Comparison of ENCODE assay signal across 13 cellular contexts in the genomic region with DNA sequence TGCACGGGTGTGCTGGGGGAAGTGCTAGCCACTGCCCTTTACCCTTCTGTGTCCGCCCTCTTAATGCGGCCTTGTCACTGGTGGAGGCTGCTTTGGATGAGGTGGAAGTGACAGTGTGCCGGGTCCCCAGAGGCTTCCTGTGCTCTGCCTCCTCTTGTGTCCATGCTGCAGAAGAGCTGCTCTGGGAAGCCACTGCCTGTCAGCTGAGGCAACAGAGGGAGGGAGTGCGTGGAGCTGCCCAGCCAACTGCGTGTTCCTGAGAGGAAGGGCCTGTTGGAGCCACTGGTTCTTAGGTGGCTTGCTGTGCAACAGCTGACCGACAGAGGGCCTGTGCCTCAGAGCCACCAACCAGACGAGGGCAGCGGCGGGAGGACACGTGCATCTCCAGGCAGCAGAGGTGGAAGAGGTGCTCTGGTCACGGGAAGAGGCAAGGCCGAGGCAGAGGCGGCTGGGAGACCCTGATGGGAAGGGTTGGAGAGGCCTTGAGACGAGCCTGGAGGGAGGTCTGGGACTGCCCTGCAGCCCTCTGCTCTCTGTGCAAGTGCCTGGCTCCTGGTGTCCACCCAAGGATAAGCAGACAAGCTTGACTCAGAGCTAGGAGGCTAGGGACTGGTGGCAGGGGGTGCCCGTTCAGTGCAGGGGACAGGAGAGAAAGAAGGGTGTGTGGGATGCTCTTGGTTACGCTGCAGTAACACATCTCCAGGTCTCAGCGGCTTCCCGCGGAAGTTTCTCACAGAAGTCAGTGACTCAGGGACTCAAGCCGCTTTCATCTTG. TPM values are rescaled to one million over a fixed set of nuclear protein-coding genes. Genes with fewer than 3 reads are reported as not detected.
DNase-seq lines count a peak whose midpoint lies in the region; ATAC-seq, FAIRE-seq and TF ChIP-seq lines count a peak whose summit lies in the region.
"Had no signal": no experiment of that assay in that cellular context is flagged by ENCODE, and none has a peak within 500 bp of the region (broad histone marks: within the 10 kb centered on the region; RNA-seq: fewer than 3 reads in every experiment).

No MANE protein-coding gene starts in this region.

- BruUV-seq in K562 (replicated peaks; lab: Mats Ljungman, UMichigan) = no TSS peak

- no peaks in the 10 kb centered on the region for H3K36me3 ChIP-seq in K562 (ENCODE audit: control insufficient read depth, insufficient read depth, low read length)

- peaks cover 5% of the 10 kb centered on the region for H3K4me1 Mint-ChIP-seq in activated T-helper 1 cell treated with anti-CD3 and anti-CD28 coated beads, Interleukin-12 subunit alpha, Interleukin-12 subunit beta, Interleukin-2, Interleukin-4 antibody, amounts not matched to agents 30 ng/mL and 10 ng/mL and 1 ng/mL, durations not matched to agents 14 hours and 24 hours and 36 hours (ENCODE audit: low read depth)

- POLR2A ChIA-PET in K562 (lab: Yijun Ruan, JAX) = interaction anchor here (0.6 kb wide), 2 partner anchors 9 to 15 kb away, joined by 3 to 4 read pairs; no protein-coding TSS in a partner anchor
- POLR2A ChIA-PET in GM10248 (lab: Yijun Ruan, JAX) = no interaction called here

- no peaks in the 10 kb centered on the region for H3K9me3 ChIP-seq in K562 (replicated peaks; ENCODE audit: control insufficient read depth, insufficient read depth, low read depth, low read length)

- H2AFZ ChIP-seq in K562 (ENCODE audit: low read depth, low read length) = no peak overlapping the region

- H3K27ac Mint-ChIP-seq in activated T-helper 1 cell treated with anti-CD3 and anti-CD28 coated beads, Interleukin-12 subunit alpha, Interleukin-12 subunit beta, Interleukin-2, Interleukin-4 antibody, amounts not matched to agents 30 ng/mL and 10 ng/mL and 1 ng/mL, durations not matched to agents 14 hours and 24 hours and 36 hours = no peak overlapping the region
- H3K27ac Mint-ChIP-seq: activated T-helper 2 cell treated with anti-CD3 and anti-CD28 coated beads, Interferon-gamma antibody, Interleukin-2, Interleukin-4, amounts not matched to agents 10 μg/mL and 5 μg/mL and 100 μg/mL, durations not matched to agents 14 hours and 24 hours and 36 hours had no signal

- ATAC-seq in K562 (peak; percentile 81), GM21529 (IDR thresholded peaks at IDR 0.05; ENCODE audit: unreplicated experiment) (no peak)

- H3K27me3 Mint-ChIP-seq in activated T-helper 1 cell treated with anti-CD3 and anti-CD28 coated beads, Interleukin-12 subunit alpha, Interleukin-12 subunit beta, Interleukin-2, Interleukin-4 antibody, amounts not matched to agents 30 ng/mL and 10 ng/mL and 1 ng/mL, durations not matched to agents 14 hours and 24 hours and 36 hours (ENCODE audit: insufficient read depth) = peaks cover 6% of the 10 kb centered on the region

- DNase-seq in HUDEP-2 (lab: John Stamatoyannopoulos, UW; ENCODE audit: unreplicated experiment in 76 of 76) = peak in 44 of 76 experiments; percentile 12 to 61 (median 34)
- peak in 1 of 4 experiments; percentile 26 for DNase-seq in K562 (ENCODE audit: extremely low read depth in 1 of 4, low spot score in 3 of 4)
- peak; percentile 72 for DNase-seq in hepatic stellate cell (ENCODE audit: low spot score)
- peak; percentile 29 for DNase-seq in renal cortical epithelial cell (ENCODE audit: low read depth)
- no peak for DNase-seq in activated T-helper 1 cell treated with anti-CD3 and anti-CD28 coated beads, Interleukin-12 subunit alpha, Interleukin-12 subunit beta, Interleukin-2, Interleukin-4 antibody, amounts not matched to agents 30 ng/mL and 10 ng/mL and 1 ng/mL, durations not matched to agents 14 hours and 24 hours and 36 hours (ENCODE audit: low spot score)
- no peak for DNase-seq in NCI-H1105 (lab: John Stamatoyannopoulos, UW)
- no peak for DNase-seq in GM10248 (ENCODE audit: extremely low spot score)
- DNase-seq: NCI-H345 had no signal

- intact Hi-C loops in K562 (cut with micrococcal nuclease) = no loop called here
- intact Hi-C loops in activated T-helper 1 cell treated with anti-CD3 and anti-CD28 coated beads, Interleukin-12 subunit alpha, Interleukin-12 subunit beta, Interleukin-2, Interleukin-4 antibody, amounts not matched to agents 30 ng/mL and 10 ng/mL and 1 ng/mL, durations not matched to agents 14 hours and 24 hours and 36 hours (cut with micrococcal nuclease) = no loop called here

- 33% methylated on average over 16 of the region's 21 CpGs for WGBS in K562 (ENCODE audit: insufficient coverage, low coverage, missing lambda C conversion rate)

- no peaks in the 10 kb centered on the region for H3K27me3 ChIP-seq in K562 (ENCODE audit: control insufficient read depth in 2 of 2, insufficient read depth in 2 of 2, low read length in 2 of 2)

- peaks cover 0 to 10% of the 10 kb centered on the region in 2 experiments; a peak in 2 of 5 replicates for H3K4me1 ChIP-seq in K562 (replicated peaks in 1 of 2; ENCODE audit: control insufficient read depth in 2 of 2, insufficient read depth in 2 of 2, low read length in 2 of 2)

- no peaks in the 10 kb centered on the region for H3K9me3 Mint-ChIP-seq in activated T-helper 1 cell treated with anti-CD3 and anti-CD28 coated beads, Interleukin-12 subunit alpha, Interleukin-12 subunit beta, Interleukin-2, Interleukin-4 antibody, amounts not matched to agents 30 ng/mL and 10 ng/mL and 1 ng/mL, durations not matched to agents 14 hours and 24 hours and 36 hours
- H3K9me3 Mint-ChIP-seq: activated T-helper 2 cell treated with anti-CD3 and anti-CD28 coated beads, Interferon-gamma antibody, Interleukin-2, Interleukin-4, amounts not matched to agents 10 μg/mL and 5 μg/mL and 100 μg/mL, durations not matched to agents 14 hours and 24 hours and 36 hours had no signal

- no peak for FAIRE-seq in K562 (lab: Jason Lieb, UNC)
- FAIRE-seq: D721Med had no signal

- peak overlapping the region in 1 of 2 experiments; percentile 50; a peak in 1 of 4 replicates for H3K9ac ChIP-seq in K562 (ENCODE audit: insufficient read depth in 1 of 2, low read depth in 2 of 2, low read length in 2 of 2)

- TF ChIP-seq CTCF in K562 (IDR thresholded peaks at IDR 0.05 in 2 of 3, conservative IDR thresholded peaks at IDR 0.05 in 1 of 3; ENCODE audit: insufficient read depth in 2 of 3, low read depth in 1 of 3, low read length in 3 of 3) = peak; percentile 20 to 47 (median 31); a peak in 4 of 6 replicates
- TF ChIP-seq CTCF in GM10248 (IDR thresholded peaks at IDR 0.05; ENCODE audit: control extremely low read depth, extremely low read depth, low read depth, missing control alignments) = no peak

- no peak overlapping the region for H3K4me3 Mint-ChIP-seq in activated T-helper 1 cell treated with anti-CD3 and anti-CD28 coated beads, Interleukin-12 subunit alpha, Interleukin-12 subunit beta, Interleukin-2, Interleukin-4 antibody, amounts not matched to agents 30 ng/mL and 10 ng/mL and 1 ng/mL, durations not matched to agents 14 hours and 24 hours and 36 hours

- no peak for TF ChIP-seq EP300 in K562 (IDR thresholded peaks at IDR 0.05; ENCODE audit: low read length)

- no peaks in the 10 kb centered on the region for H3K36me3 Mint-ChIP-seq in activated T-helper 1 cell treated with anti-CD3 and anti-CD28 coated beads, Interleukin-12 subunit alpha, Interleukin-12 subunit beta, Interleukin-2, Interleukin-4 antibody, amounts not matched to agents 30 ng/mL and 10 ng/mL and 1 ng/mL, durations not matched to agents 14 hours and 24 hours and 36 hours (ENCODE audit: low read depth)

- H3K4me3 ChIP-seq in K562 = no peak overlapping the region

- no peak for TF ChIP-seq RAD21 in K562 (CRISPR knock-in tag; conservative IDR thresholded peaks at IDR 0.05 in 1 of 2, IDR thresholded peaks at IDR 0.05 in 1 of 2)

- in situ Hi-C loops in K562 (cut with MboI) = no loop called here

- no peaks in the 10 kb centered on the region; the same call in 1 of the 2 replicates for H4K20me1 ChIP-seq in K562 (replicated peaks; ENCODE audit: control insufficient read depth, insufficient read depth, low read length)

- CTCF ChIA-PET in K562 (lab: Yijun Ruan, JAX; ENCODE audit: low intra/inter-chr PET ratio) (no interaction called here), GM10248 (lab: Yijun Ruan, JAX) (interaction anchor here (0.6 to 3.1 kb wide), 16 partner anchors 8 to 98 kb away, joined by 3 to 18 read pairs (median 6); partner anchors contain the start of gene B9D1)

- no peak for TF ChIP-seq POLR2A in K562 (conservative IDR thresholded peaks at IDR 0.05)

- H3K79me2 ChIP-seq in K562 (ENCODE audit: control insufficient read depth, insufficient read depth, low read length) = no peaks in the 10 kb centered on the region

- no peak overlapping the region for H3K4me2 ChIP-seq in K562 (ENCODE audit: insufficient read depth, low read length)

- no peak overlapping the region for H3K27ac ChIP-seq in K562 (ENCODE audit: extremely low read depth, low read depth, low read length)

- H3K9me1 ChIP-seq in K562 (ENCODE audit: control insufficient read depth, insufficient read depth, low read length) = no peaks in the 10 kb centered on the region

RNA-seq across cellular contexts. Expression of gene B9D1, which starts 25.4 kb away (rescaled TPM):
- total RNA-seq in K562 (2011; cell fraction: chromatin; rRNA removed; ENCODE audit: low replicate concordance) = 15.4 and 25.4 TPM in 2 replicates
- 22.5 and 35.0 TPM in 2 replicates for total RNA-seq in K562 (2011; cell fraction: nucleolus; rRNA removed)
- 21.7 and 23.8 TPM in 2 replicates for total RNA-seq in K562 (2011; cell fraction: nucleoplasm; rRNA removed)
- total RNA-seq in K562 (2014; rRNA removed) = 24.0 and 24.9 TPM in 2 replicates
- total RNA-seq in K562 (2014; rRNA removed; fragmentation: Illumina TruSeq; extraction: Trizol) = 7.6 and 10.3 TPM in 2 replicates
- total RNA-seq in K562 (2015; rRNA removed; fragmentation: Illumina TruSeq; extraction: Trizol) = 8.9 and 10.0 TPM in 2 replicates
- 12.7 and 15.0 TPM in 2 replicates for total RNA-seq in K562 (2021)
- 23.4 and 28.0 TPM in 2 replicates for polyA plus RNA-seq in K562 (2011; rRNA removed)
- 26.8 and 45.5 TPM in 2 replicates for polyA plus RNA-seq in K562 (2011; cell fraction: cytosol; rRNA removed)
- 43.7 and 59.8 TPM in 2 replicates for polyA plus RNA-seq in K562 (2011; cell fraction: nucleus; rRNA removed)
- polyA plus RNA-seq in K562 (2012) = 14.9 and 22.4 TPM in 2 replicates
- polyA plus RNA-seq in K562 (2014; fragmentation: Illumina TruSeq; extraction: Trizol) = 14.3 and 18.9 TPM in 2 replicates
- 10 to 100 TPM in 1 of 2 experiments, 1 to 10 TPM in 1; 9.5 to 17.9 TPM for polyA plus RNA-seq in K562 (2014; fragmentation: Nextera tagmentation; extraction: Ambion mirVana)
- 26.5 and 28.8 TPM in 2 replicates for polyA plus RNA-seq in K562 (2014; rRNA removed)
- polyA minus RNA-seq in K562 (2011; rRNA and poly(A)+ RNA removed) = 7.7 and 16.5 TPM in 2 replicates
- 6.1 and 8.9 TPM in 2 replicates for polyA minus RNA-seq in K562 (2011; cell fraction: cytosol; rRNA and poly(A)+ RNA removed)
- polyA minus RNA-seq in K562 (2011; cell fraction: nucleus; rRNA and poly(A)+ RNA removed) = 11.6 and 13.3 TPM in 2 replicates
- total RNA-seq in renal cortical epithelial cell = 25.9 and 40.8 TPM in 2 replicates
- total RNA-seq in activated T-helper 1 cell treated with anti-CD3 and anti-CD28 coated beads, Interleukin-12 subunit alpha, Interleukin-12 subunit beta, Interleukin-2, Interleukin-4 antibody, amounts not matched to agents 30 ng/mL and 10 ng/mL and 1 ng/mL, durations not matched to agents 14 hours and 24 hours and 36 hours = 4.3 and 5.6 TPM in 2 replicates

RNA-seq across cellular contexts. Expression of gene MAPK7, which starts 41.2 kb away (rescaled TPM):
- 7.3 and 21.2 TPM in 2 replicates for total RNA-seq in K562 (2011; cell fraction: chromatin; rRNA removed; ENCODE audit: low replicate concordance)
- total RNA-seq in K562 (2011; cell fraction: nucleolus; rRNA removed) = 8.8 and 12.7 TPM in 2 replicates
- 5.4 and 6.3 TPM in 2 replicates for total RNA-seq in K562 (2011; cell fraction: nucleoplasm; rRNA removed)
- total RNA-seq in K562 (2014; rRNA removed) (2.5 and 4.5 TPM in 2 replicates), K562 (2014; rRNA removed; fragmentation: Illumina TruSeq; extraction: Trizol) (1.1 TPM in 2 replicates), K562 (2015; rRNA removed; fragmentation: Illumina TruSeq; extraction: Trizol) (2.5 and 2.7 TPM in 2 replicates), K562 (2021) (7.4 and 7.5 TPM in 2 replicates), renal cortical epithelial cell (9.0 and 30.2 TPM in 2 replicates)
- polyA plus RNA-seq in K562 (2011; rRNA removed) (2.5 and 2.9 TPM in 2 replicates), K562 (2014; fragmentation: Illumina TruSeq; extraction: Trizol) (3.3 and 5.5 TPM in 2 replicates), K562 (2014; fragmentation: Nextera tagmentation; extraction: Ambion mirVana) (under 1 TPM; 0.46 to 0.68 TPM), K562 (2014; rRNA removed) (4.3 and 6.2 TPM in 2 replicates)
- 2.3 and 4.4 TPM in 2 replicates for polyA plus RNA-seq in K562 (2011; cell fraction: cytosol; rRNA removed)
- polyA plus RNA-seq in K562 (2011; cell fraction: nucleus; rRNA removed) = 8.0 and 15.0 TPM in 2 replicates
- 5.2 and 6.4 TPM in 2 replicates for polyA plus RNA-seq in K562 (2012)
- 4.3 and 5.0 TPM in 2 replicates for polyA minus RNA-seq in K562 (2011; rRNA and poly(A)+ RNA removed)
- polyA minus RNA-seq in K562 (2011; cell fraction: cytosol; rRNA and poly(A)+ RNA removed) = 2.9 and 5.5 TPM in 2 replicates
- 14.0 and 14.4 TPM in 2 replicates for polyA minus RNA-seq in K562 (2011; cell fraction: nucleus; rRNA and poly(A)+ RNA removed)
- 17.2 and 20.7 TPM in 2 replicates for total RNA-seq in activated T-helper 1 cell treated with anti-CD3 and anti-CD28 coated beads, Interleukin-12 subunit alpha, Interleukin-12 subunit beta, Interleukin-2, Interleukin-4 antibody, amounts not matched to agents 30 ng/mL and 10 ng/mL and 1 ng/mL, durations not matched to agents 14 hours and 24 hours and 36 hours

RNA-seq across cellular contexts. Expression of gene MFAP4, which starts 49.9 kb away (rescaled TPM):
- total RNA-seq in K562 (2011; cell fraction: chromatin; rRNA removed; ENCODE audit: low replicate concordance) = not detected in 2 replicates
- not detected in 2 replicates for total RNA-seq in K562 (2011; cell fraction: nucleolus; rRNA removed)
- total RNA-seq in K562 (2011; cell fraction: nucleoplasm; rRNA removed) = not detected in 2 replicates
- total RNA-seq in K562 (2014; rRNA removed) (not detected in 2 replicates), K562 (2014; rRNA removed; fragmentation: Illumina TruSeq; extraction: Trizol) (not detected in 2 replicates), K562 (2015; rRNA removed; fragmentation: Illumina TruSeq; extraction: Trizol) (not detected in 2 replicates), K562 (2021) (0.24 and 0.36 TPM in 2 replicates), renal cortical epithelial cell (0.15 TPM in 1 of 2 replicates, not detected in the other)
- polyA plus RNA-seq in K562 (2011; rRNA removed) (not detected in 2 replicates), K562 (2014; fragmentation: Illumina TruSeq; extraction: Trizol) (not detected in 2 replicates), K562 (2014; fragmentation: Nextera tagmentation; extraction: Ambion mirVana) (under 1 TPM in 1 of 2 experiments, not detected in 1; 0.07 TPM), K562 (2014; rRNA removed) (not detected in 2 replicates)
- not detected in 2 replicates for polyA plus RNA-seq in K562 (2011; cell fraction: cytosol; rRNA removed)
- polyA plus RNA-seq in K562 (2011; cell fraction: nucleus; rRNA removed) = not detected in 2 replicates
- polyA plus RNA-seq in K562 (2012) = 1.0 TPM in 1 of 2 replicates, not detected in the other
- not detected in 2 replicates for polyA minus RNA-seq in K562 (2011; rRNA and poly(A)+ RNA removed)
- polyA minus RNA-seq in K562 (2011; cell fraction: cytosol; rRNA and poly(A)+ RNA removed) = not detected in 2 replicates
- polyA minus RNA-seq in K562 (2011; cell fraction: nucleus; rRNA and poly(A)+ RNA removed) = not detected in 2 replicates
- not detected in 2 replicates for total RNA-seq in activated T-helper 1 cell treated with anti-CD3 and anti-CD28 coated beads, Interleukin-12 subunit alpha, Interleukin-12 subunit beta, Interleukin-2, Interleukin-4 antibody, amounts not matched to agents 30 ng/mL and 10 ng/mL and 1 ng/mL, durations not matched to agents 14 hours and 24 hours and 36 hours
- total RNA-seq: activated T-helper 2 cell treated with anti-CD3 and anti-CD28 coated beads, Interferon-gamma antibody, Interleukin-2, Interleukin-4, amounts not matched to agents 10 μg/mL and 5 μg/mL and 100 μg/mL, durations not matched to agents 14 hours and 24 hours and 36 hours; mononuclear cell; T-helper 2 cell treated with Interferon-gamma antibody and Interleukin-4, amounts not matched to agents 100 ng/mL and 5 ng/mL, for 36 hours had no signal

Comparison
In these comparisons a context has a peak if more than half of its experiments do, and no peak if none do; other contexts are left out.
1. DNase-seq: peak in HUDEP-2 (44 of 76), hepatic stellate cell (single experiment) and renal cortical epithelial cell (single experiment); none in activated T-helper 1 cell treated with anti-CD3 and anti-CD28 coated beads, Interleukin-12 subunit alpha, Interleukin-12 subunit beta, Interleukin-2, Interleukin-4 antibody, amounts not matched to agents 30 ng/mL and 10 ng/mL and 1 ng/mL, durations not matched to agents 14 hours and 24 hours and 36 hours (single experiment), NCI-H1105 (single experiment) and GM10248 (single experiment).